10 cellular contexts compared by ENCODE assay signal in the genomic region with DNA sequence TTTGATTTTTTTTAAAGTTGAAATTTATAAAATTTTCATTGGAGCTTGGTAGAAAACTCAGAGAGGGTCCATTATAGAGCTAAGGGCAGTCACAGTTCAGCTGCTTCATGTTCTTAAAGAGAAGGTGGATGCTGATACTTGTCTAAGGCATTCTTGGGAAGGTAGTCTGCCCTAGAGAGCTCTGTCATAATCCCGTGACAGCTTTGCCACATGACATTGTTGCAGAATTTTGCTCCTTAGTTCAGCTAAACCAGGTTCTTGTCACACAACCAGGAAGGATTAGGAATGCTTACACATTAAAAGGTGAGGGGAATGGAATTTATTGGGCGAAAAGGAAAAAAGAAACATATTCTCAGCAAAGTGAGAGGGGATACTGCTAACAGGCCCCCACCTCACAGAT.
"Had no signal": no experiment of that assay in that cellular context is flagged by ENCODE, and none has a peak within 500 bp of the region (broad histone marks: within the 10 kb centered on the region; RNA-seq: fewer than 3 reads in every experiment).

No MANE protein-coding gene starts in this region.

- H3K9me3 Mint-ChIP-seq: GM23338, H9 had no signal

- ATAC-seq: GM23338, K562 had no signal

- DNase-seq: H9, HCEC 1CT, IMR-90, KG1 had no signal

- H3K4me2 ChIP-seq: GM23338 had no signal

- H2AFZ ChIP-seq: GM23338 had no signal

- H3K4me3 ChIP-seq: GM23338, K562 had no signal

- FAIRE-seq: H1, H54, HTR-8/SVneo, K562 had no signal

- H3K27ac Mint-ChIP-seq: GM23338, H9 had no signal

- H3K27ac ChIP-seq: HL-60 had no signal

- H3K4me3 Mint-ChIP-seq: GM23338, H9 had no signal
